Comparison of ENCODE assay signal across 8 cellular contexts in genomic region chr7:79176859-79177477, GRCh38.
DNase-seq lines count a peak whose midpoint lies in the region; ATAC-seq, FAIRE-seq and TF ChIP-seq lines count a peak whose summit lies in the region.

No MANE protein-coding gene starts in this region.

- peak; percentile 94 for FAIRE-seq in frontal cortex (lab: Jason Lieb, UNC)

- WGBS in sigmoid colon, 2 donors = 7 to 17% methylated on average over 8 of the region's 8 CpGs

- no peak for TF ChIP-seq EP300 in sigmoid colon (IDR thresholded peaks at IDR 0.05)

- H3K36me3 ChIP-seq in sigmoid colon = no peaks in the 10 kb centered on the region

- no peak for TF ChIP-seq POLR2A in sigmoid colon (IDR thresholded peaks at IDR 0.05)

- no peak overlapping the region for H3K27ac ChIP-seq in sigmoid colon

- no peak overlapping the region for H3K4me3 ChIP-seq in sigmoid colon

- peaks cover 0 to 4% (median 0%) of the 10 kb centered on the region in 4 donors for H3K4me1 ChIP-seq in sigmoid colon

- ATAC-seq in Right ventricle myocardium superior (ENCODE audit: poor library complexity) = peak; percentile 83

- no peaks in the 10 kb centered on the region for H3K27me3 ChIP-seq in sigmoid colon

- peak in 3 of 4 experiments; percentile 16 to 39 (median 22) for TF ChIP-seq CTCF in sigmoid colon (IDR thresholded peaks at IDR 0.05)

- intact Hi-C loops in Right ventricle myocardium superior (cut with DNase I) (no loop called here), cardiac septum (cut with DNase I) (no loop called here), sigmoid colon (cut with DNase I) (loop anchor here (2.0 to 5.0 kb wide), 2 partner anchors 665 to 1156 kb away; no protein-coding TSS in a partner anchor)

- no peak for DNase-seq in Right ventricle myocardium superior
- no peak for DNase-seq in cardiac septum (ENCODE audit: low spot score)
- peak; percentile 31 for DNase-seq in NCI-H1092 (lab: John Stamatoyannopoulos, UW)
- peak; percentile 10 for DNase-seq in SKM-1 (lab: John Stamatoyannopoulos, UW; ENCODE audit: unreplicated experiment)
- DNase-seq in frontal cortex (ENCODE audit: low spot score in 2 of 2) = peak; percentile 1 to 7
- no peak for DNase-seq in sigmoid colon
- DNase-seq in activated gamma-delta T cell (lab: John Stamatoyannopoulos, UW) = no peak
- DNase-seq in T-helper 9 cell = no peak

- no peaks in the 10 kb centered on the region for H3K9me3 ChIP-seq in sigmoid colon

Comparison
In these comparisons a context has a peak if more than half of its experiments do, and no peak if none do; other contexts are left out.
1. DNase-seq: peak in NCI-H1092 (single experiment), SKM-1 (single experiment) and frontal cortex (2 of 2); none in Right ventricle myocardium superior (single experiment), cardiac septum (single experiment), sigmoid colon (single experiment), activated gamma-delta T cell (single experiment) and T-helper 9 cell (single experiment).